11 cellular contexts compared by ENCODE assay signal in genomic region chr1:10901091-10901893, GRCh38.
DNase-seq lines count a peak whose midpoint lies in the region; ATAC-seq, FAIRE-seq and TF ChIP-seq lines count a peak whose summit lies in the region.
"Had no signal": no experiment of that assay in that cellular context is flagged by ENCODE, and none has a peak within 500 bp of the region (broad histone marks: within the 10 kb centered on the region; RNA-seq: fewer than 3 reads in every experiment).

No MANE protein-coding gene starts in this region.

- peak overlapping the region; percentile 38 to 73 (median 51) for H3K4me3 ChIP-seq in HepG2 (replicated peaks in 1 of 3; ENCODE audit: insufficient read depth in 1 of 3, low read depth in 2 of 3, low read length in 3 of 3)
- H3K4me3 ChIP-seq in upper lobe of right lung = no peak overlapping the region

- peaks cover 45% of the 10 kb centered on the region for H3K4me1 ChIP-seq in HepG2 (ENCODE audit: insufficient read depth, low read length)
- H3K4me1 ChIP-seq in upper lobe of right lung = peaks cover 24% of the 10 kb centered on the region

- no peaks in the 10 kb centered on the region for H3K79me2 ChIP-seq in HepG2 (ENCODE audit: insufficient read depth, low read length)

- no peak for FAIRE-seq in HepG2 (lab: Jason Lieb, UNC)
- FAIRE-seq in D721Med (lab: Jason Lieb, UNC) = no peak

- intact Hi-C loops in HepG2 (cut with micrococcal nuclease; ENCODE audit: unreplicated experiment) (no loop called here), upper lobe of right lung (cut with DNase I) (no loop called here)

- peak overlapping the region; percentile 19 for H3K9ac ChIP-seq in HepG2 (ENCODE audit: insufficient read depth, low read depth, low read length)

- TF ChIP-seq RAD21 in HepG2 (CRISPR knock-in tag; IDR thresholded peaks at IDR 0.05) = no peak

- H3K4me2 ChIP-seq in HepG2 (ENCODE audit: low read depth, low read length) = peak overlapping the region; percentile 91

- POLR2A ChIA-PET in HepG2 (lab: Yijun Ruan, JAX) = interaction anchor here (0.7 to 1.5 kb wide), 3 partner anchors 22 to 215 kb away, joined by 4 to 5 read pairs (median 4); no protein-coding TSS in a partner anchor

- under 1% methylated on average over 20 of the region's 30 CpGs for WGBS in HepG2 (ENCODE audit: low lambda C conversion rate)

- H3K9me3 ChIP-seq in HepG2 (ENCODE audit: low read length) = no peaks in the 10 kb centered on the region
- H3K9me3 ChIP-seq in upper lobe of right lung = no peaks in the 10 kb centered on the region

- in situ Hi-C loops in HepG2 (cut with HindIII; ENCODE audit: extremely low pct_ligation_motif_present, low pct_unique_long_range_greater_than_20kb) (no loop called here), KBM-7 (cut with MboI; ENCODE audit: low pct_unique_long_range_greater_than_20kb, low sequenced_read_pairs) (no loop called here)

- ATAC-seq in HepG2 (no peak), upper lobe of right lung (peak; percentile 70)

- H3K36me3 ChIP-seq in HepG2 (replicated peaks in 1 of 2; ENCODE audit: control insufficient read depth in 1 of 2, insufficient read depth in 2 of 2, low read length in 2 of 2) (no peaks in the 10 kb centered on the region), upper lobe of right lung (no peaks in the 10 kb centered on the region)

- TF ChIP-seq POLR2A in HepG2 (IDR thresholded peaks at IDR 0.05; ENCODE audit: insufficient read depth in 1 of 2, low read depth in 2 of 2, low read length in 2 of 2) = no peak

- CTCF ChIA-PET in HepG2 (lab: Yijun Ruan, JAX; ENCODE audit: low intra/inter-chr PET ratio, low total read pairs) = no interaction called here

- TF ChIP-seq EP300 in HepG2 (IDR thresholded peaks at IDR 0.05; ENCODE audit: low read depth in 2 of 2, low read length in 2 of 2) (no peak), HepG2 (CRISPR knock-in tag; IDR thresholded peaks at IDR 0.05; ENCODE audit: borderline replicate concordance) (no peak)

- H4K20me1 ChIP-seq in HepG2 (ENCODE audit: insufficient read depth, low read length) = no peaks in the 10 kb centered on the region

- BruUV-seq in HepG2 (replicated peaks; lab: Mats Ljungman, UMichigan) = no TSS peak

- H3K27ac ChIP-seq in HepG2 (ENCODE audit: extremely low read length, insufficient read depth, low read length) (no peak overlapping the region), upper lobe of right lung (peak overlapping the region; percentile 67)

- H3K27me3 ChIP-seq in HepG2 (ENCODE audit: control insufficient read depth in 1 of 2, insufficient read depth in 2 of 2, low read length in 2 of 2) = peaks cover 2 to 41% of the 10 kb centered on the region in 2 experiments; a peak in 3 of 5 replicates
- H3K27me3 ChIP-seq in upper lobe of right lung = no peaks in the 10 kb centered on the region

- TF ChIP-seq CTCF in HepG2 (CRISPR knock-in tag; IDR thresholded peaks at IDR 0.05) = no peak
- no peak for TF ChIP-seq CTCF in upper lobe of right lung (IDR thresholded peaks at IDR 0.05)
- no peak for TF ChIP-seq CTCF in D721Med (IDR thresholded peaks at IDR 0.05; ENCODE audit: insufficient read depth, missing control alignments)

- DNase-seq in NCI-H345 (lab: John Stamatoyannopoulos, UW) = peak; percentile 45
- DNase-seq in NCI-H345 treated with DMSO at 0.1 percent for 48 hours (lab: John Stamatoyannopoulos, UW; ENCODE audit: unreplicated experiment) = no peak
- peak; percentile 63 for DNase-seq in astrocyte of the hippocampus (ENCODE audit: low read depth, low spot score)
- DNase-seq in HepG2 (ENCODE audit: low spot score) = no peak
- peak; percentile 81 for DNase-seq in upper lobe of right lung
- DNase-seq in activated T-cell treated with anti-CD3 and anti-CD28 coated beads, Interleukin-2, amount 50 U/mL, for 48 hours = no peak
- DNase-seq in D721Med (ENCODE audit: insufficient read length, low spot score) = no peak
- DNase-seq in KBM-7 = no peak
- DNase-seq: ACHN, activated T-cell treated with anti-CD3 and anti-CD28 coated beads for 4 hours, cortex of kidney had no signal

- no peak overlapping the region for H2AFZ ChIP-seq in HepG2 (ENCODE audit: low read length)

TF ChIP-seq in HepG2, 621 proteins besides CTCF, POLR2A, EP300 and RAD21 (continues in another document):
- TF ChIP-seq ZNF777 (CRISPR knock-in tag; IDR thresholded peaks at IDR 0.05) (peak; percentile 44; the same call in 1 of the 2 replicates), GABPA (IDR thresholded peaks at IDR 0.05; ENCODE audit: low read depth, low read length) (0 out of 2 replicates have a peak, but pooled peaks have one; percentile 34), GABPA (CRISPR knock-in tag; IDR thresholded peaks at IDR 0.05; ENCODE audit: low read depth) (no peak), ZNF704 (CRISPR knock-in tag; IDR thresholded peaks at IDR 0.05; ENCODE audit: borderline replicate concordance) (no peak), ZNF746 (CRISPR knock-in tag; IDR thresholded peaks at IDR 0.05) (0 out of 2 replicates have a peak, but pooled peaks have one; percentile 23), ZNF768 (CRISPR knock-in tag; IDR thresholded peaks at IDR 0.05) (no peak), HMGXB3 (CRISPR knock-in tag; IDR thresholded peaks at IDR 0.05; ENCODE audit: borderline replicate concordance) (no peak), ZBTB33 (CRISPR knock-in tag; IDR thresholded peaks at IDR 0.05) (0 out of 2 replicates have a peak, but pooled peaks have one; percentile 7), REL (CRISPR knock-in tag; conservative IDR thresholded peaks at IDR 0.05) (no peak), ZNF18 (CRISPR knock-in tag; IDR thresholded peaks at IDR 0.05; ENCODE audit: insufficient replicate concordance) (no peak), ZNF773 (CRISPR knock-in tag; IDR thresholded peaks at IDR 0.05; ENCODE audit: borderline replicate concordance) (no peak), MATR3 (CRISPR knock-in tag; IDR thresholded peaks at IDR 0.05) (no peak)

Comparison
In these comparisons a context has a peak if more than half of its experiments do, and no peak if none do; other contexts are left out.
1. DNase-seq: peak in NCI-H345 (single experiment), astrocyte of the hippocampus (single experiment) and upper lobe of right lung (single experiment); none in NCI-H345 treated with DMSO at 0.1 percent for 48 hours (single experiment), HepG2 (single experiment), activated T-cell treated with anti-CD3 and anti-CD28 coated beads, Interleukin-2, amount 50 U/mL, for 48 hours (0 of 2), D721Med (single experiment) and KBM-7 (single experiment).